ENCODE assay signal across 12 cellular contexts in genomic region chr11:128458316-128458715, GRCh38.
DNase-seq lines count a peak whose midpoint lies in the region; ATAC-seq and TF ChIP-seq lines count a peak whose summit lies in the region.
"Had no signal": no experiment of that assay in that cellular context is flagged by ENCODE, and none has a peak within 500 bp of the region (broad histone marks: within the 10 kb centered on the region; RNA-seq: fewer than 3 reads in every experiment).

No MANE protein-coding gene starts in this region.

- no peak for TF ChIP-seq EP300 in suprapubic skin (IDR thresholded peaks at IDR 0.05)

- no peak for ATAC-seq in left lobe of liver
- ATAC-seq: stimulated activated naive B cell treated with anti-CD40 and anti-IgM and Interleukin-4, amounts not matched to agents 10 μg/mL and 1 μg/mL and 100 μg/mL, for 72 hours had no signal

- POLR2A ChIA-PET in activated CD4-positive, alpha-beta memory T cell treated with anti-CD3 and anti-CD28 coated beads, Interleukin-2, amount 10 ng/mL, durations not matched to agents 7 days and 5 days (lab: Charles Lee) = interaction anchor here (0.8 to 21.4 kb wide), 15 partner anchors 14 to 172 kb away, joined by 3 to 884 read pairs (median 4); no protein-coding TSS in a partner anchor

- CTCF ChIA-PET in activated CD4-positive, alpha-beta memory T cell treated with anti-CD3 and anti-CD28 coated beads, Interleukin-2, amount 10 ng/mL, durations not matched to agents 7 days and 5 days (lab: Charles Lee) = interaction anchor here (0.6 to 2.5 kb wide), 6 partner anchors 64 to 174 kb away, joined by 3 to 8 read pairs (median 6); no protein-coding TSS in a partner anchor

- H3K36me3 ChIP-seq in suprapubic skin = peaks cover 40% of the 10 kb centered on the region

- no peaks in the 10 kb centered on the region for H3K9me3 ChIP-seq in suprapubic skin

- no peak overlapping the region for H3K4me3 ChIP-seq in foreskin fibroblast (ENCODE audit: low read depth in 1 of 2, low read length in 2 of 2)
- no peak overlapping the region for H3K4me3 ChIP-seq in suprapubic skin
- H3K4me3 ChIP-seq: PC-9 had no signal

- 52% methylated on average over 5 of the region's 5 CpGs for WGBS in suprapubic skin

- no peaks in the 10 kb centered on the region for H3K27me3 Mint-ChIP-seq in activated naive CD4-positive, alpha-beta T cell treated with anti-CD3 and anti-CD28 coated beads, Interleukin-2, amount 50 U/mL, for 24 hours
- H3K27me3 Mint-ChIP-seq in activated CD4-positive, alpha-beta memory T cell treated with anti-CD3 and anti-CD28 coated beads, Interleukin-2, amount 10 ng/mL, durations not matched to agents 7 days and 5 days = no peaks in the 10 kb centered on the region
- H3K27me3 Mint-ChIP-seq: stimulated activated naive B cell treated with anti-CD40 and anti-IgM and Interleukin-4, amounts not matched to agents 10 μg/mL and 1 μg/mL and 100 μg/mL, for 72 hours had no signal

- no peaks in the 10 kb centered on the region for H3K27me3 ChIP-seq in suprapubic skin

- H3K9me3 Mint-ChIP-seq in activated naive CD4-positive, alpha-beta T cell treated with anti-CD3 and anti-CD28 coated beads, Interleukin-2, amount 50 U/mL, for 24 hours = no peaks in the 10 kb centered on the region
- H3K9me3 Mint-ChIP-seq in activated CD4-positive, alpha-beta memory T cell treated with anti-CD3 and anti-CD28 coated beads, Interleukin-2, amount 10 ng/mL, durations not matched to agents 7 days and 5 days = no peaks in the 10 kb centered on the region
- H3K9me3 Mint-ChIP-seq: stimulated activated naive B cell treated with anti-CD40 and anti-IgM and Interleukin-4, amounts not matched to agents 10 μg/mL and 1 μg/mL and 100 μg/mL, for 72 hours had no signal

- no peak for DNase-seq in activated naive CD4-positive, alpha-beta T cell treated with anti-CD3 and anti-CD28 coated beads, Interleukin-2, amount 50 U/mL, for 16 hours
- no peak for DNase-seq in activated CD4-positive, alpha-beta memory T cell treated with anti-CD3 and anti-CD28 coated beads, Interleukin-2, amount 10 ng/mL, durations not matched to agents 7 days and 5 days
- DNase-seq in foreskin fibroblast (peak; percentile 76 to 80), suprapubic skin (ENCODE audit: low spot score in 2 of 2) (no peak), NCI-H2081 treated with DMSO at 0.1 percent for 48 hours (lab: John Stamatoyannopoulos, UW) (no peak), left lobe of liver (ENCODE audit: low spot score) (no peak), DMS 273 treated with DMSO at 0.1 percent for 48 hours (lab: John Stamatoyannopoulos, UW) (no peak)
- DNase-seq: AML-193; NCI-H1417; PC-9; stimulated activated naive B cell treated with anti-CD40 and anti-IgM and Interleukin-4, amounts not matched to agents 10 μg/mL and 1 μg/mL and 100 μg/mL, for 72 hours had no signal

- peaks cover 20% of the 10 kb centered on the region for H3K4me1 ChIP-seq in suprapubic skin

- TF ChIP-seq POLR2A in suprapubic skin (IDR thresholded peaks at IDR 0.05) = no peak

- H3K27ac ChIP-seq in suprapubic skin = peak overlapping the region; percentile 79
- H3K27ac ChIP-seq: PC-9 had no signal

- no peak overlapping the region for H3K4me3 Mint-ChIP-seq in activated naive CD4-positive, alpha-beta T cell treated with anti-CD3 and anti-CD28 coated beads, Interleukin-2, amount 50 U/mL, for 24 hours
- H3K4me3 Mint-ChIP-seq in activated CD4-positive, alpha-beta memory T cell treated with anti-CD3 and anti-CD28 coated beads, Interleukin-2, amount 10 ng/mL, durations not matched to agents 7 days and 5 days = no peak overlapping the region
- H3K4me3 Mint-ChIP-seq: stimulated activated naive B cell treated with anti-CD40 and anti-IgM and Interleukin-4, amounts not matched to agents 10 μg/mL and 1 μg/mL and 100 μg/mL, for 72 hours had no signal

- peak overlapping the region; percentile 7 for H3K27ac Mint-ChIP-seq in activated naive CD4-positive, alpha-beta T cell treated with anti-CD3 and anti-CD28 coated beads, Interleukin-2, amount 50 U/mL, for 24 hours
- H3K27ac Mint-ChIP-seq in activated CD4-positive, alpha-beta memory T cell treated with anti-CD3 and anti-CD28 coated beads, Interleukin-2, amount 10 ng/mL, durations not matched to agents 7 days and 5 days = peak overlapping the region; percentile 7
- H3K27ac Mint-ChIP-seq: stimulated activated naive B cell treated with anti-CD40 and anti-IgM and Interleukin-4, amounts not matched to agents 10 μg/mL and 1 μg/mL and 100 μg/mL, for 72 hours had no signal

- TF ChIP-seq CTCF in foreskin fibroblast (IDR thresholded peaks at IDR 0.05; ENCODE audit: low read depth, low read length) = no peak
- TF ChIP-seq CTCF in suprapubic skin (IDR thresholded peaks at IDR 0.05) = no peak

- peaks cover 81% of the 10 kb centered on the region for H3K4me1 Mint-ChIP-seq in activated naive CD4-positive, alpha-beta T cell treated with anti-CD3 and anti-CD28 coated beads, Interleukin-2, amount 50 U/mL, for 24 hours
- H3K4me1 Mint-ChIP-seq in activated CD4-positive, alpha-beta memory T cell treated with anti-CD3 and anti-CD28 coated beads, Interleukin-2, amount 10 ng/mL, durations not matched to agents 7 days and 5 days = peaks cover 67% of the 10 kb centered on the region

- peaks cover 49% of the 10 kb centered on the region for H3K36me3 Mint-ChIP-seq in activated naive CD4-positive, alpha-beta T cell treated with anti-CD3 and anti-CD28 coated beads, Interleukin-2, amount 50 U/mL, for 24 hours
- peaks cover 96% of the 10 kb centered on the region for H3K36me3 Mint-ChIP-seq in activated CD4-positive, alpha-beta memory T cell treated with anti-CD3 and anti-CD28 coated beads, Interleukin-2, amount 10 ng/mL, durations not matched to agents 7 days and 5 days (ENCODE audit: low read depth)

Comparison
In these comparisons a context has a peak if more than half of its experiments do, and no peak if none do; other contexts are left out.
1. DNase-seq: peak in foreskin fibroblast (2 of 2); none in activated naive CD4-positive, alpha-beta T cell treated with anti-CD3 and anti-CD28 coated beads, Interleukin-2, amount 50 U/mL, for 16 hours (single experiment), activated CD4-positive, alpha-beta memory T cell treated with anti-CD3 and anti-CD28 coated beads, Interleukin-2, amount 10 ng/mL, durations not matched to agents 7 days and 5 days (single experiment), suprapubic skin (0 of 2), NCI-H2081 treated with DMSO at 0.1 percent for 48 hours (single experiment), left lobe of liver (single experiment) and DMS 273 treated with DMSO at 0.1 percent for 48 hours (single experiment).